18 cellular contexts compared by ENCODE assay signal in the genomic region with DNA sequence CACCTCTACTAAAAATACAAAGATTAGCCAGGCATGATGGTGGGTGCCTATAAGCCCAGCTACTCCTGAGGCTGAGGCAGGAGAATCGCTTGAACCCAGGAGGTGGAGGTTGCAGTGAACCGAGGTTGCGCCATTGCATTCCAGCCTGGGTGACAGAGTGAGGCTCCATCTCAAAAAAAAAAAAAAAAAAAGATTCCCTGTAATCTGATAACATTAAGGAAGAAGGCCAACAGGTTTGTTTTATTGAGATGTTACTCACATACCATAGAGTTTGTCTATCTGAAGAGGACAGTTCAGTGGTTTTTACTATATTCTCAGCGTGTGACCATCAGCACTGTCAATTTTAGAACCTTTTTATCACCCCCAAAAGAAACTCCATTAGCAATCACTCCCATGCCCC. TPM values are rescaled to one million over a fixed set of nuclear protein-coding genes. Genes with fewer than 3 reads are reported as not detected.
DNase-seq lines count a peak whose midpoint lies in the region; ATAC-seq and TF ChIP-seq lines count a peak whose summit lies in the region.
"Had no signal": no experiment of that assay in that cellular context is flagged by ENCODE, and none has a peak within 500 bp of the region (broad histone marks: within the 10 kb centered on the region; RNA-seq: fewer than 3 reads in every experiment).

No MANE protein-coding gene starts in this region.

- H3K27me3 Mint-ChIP-seq in glutamatergic neuron (ENCODE audit: unreplicated experiment) = peaks cover 7% of the 10 kb centered on the region
- H3K27me3 Mint-ChIP-seq in activated naive CD8-positive, alpha-beta T cell treated with anti-CD3 and anti-CD28 coated beads, Interleukin-2, amount 50 U/mL, for 24 hours = peaks cover 19% of the 10 kb centered on the region

- H3K4me3 ChIP-seq in PC-3 (ENCODE audit: low read length) = no peak overlapping the region
- H3K4me3 ChIP-seq: A549, GM23338 had no signal

- no peaks in the 10 kb centered on the region for H3K79me2 ChIP-seq in PC-3 (ENCODE audit: low read length)

- CTCF ChIA-PET in PC-3 (lab: Charles Lee) = no interaction called here

- H3K9ac ChIP-seq in PC-3 (ENCODE audit: low read length) = no peak overlapping the region

- POLR2A ChIA-PET in PC-3 (lab: Charles Lee; ENCODE audit: unreplicated experiment) = no interaction called here

- peaks cover 23% of the 10 kb centered on the region for H3K4me1 ChIP-seq in PC-3 (ENCODE audit: insufficient read depth, low read length)
- H3K4me1 ChIP-seq: A549, Caco-2 had no signal

- peak overlapping the region; percentile 93 for H3K27ac Mint-ChIP-seq in glutamatergic neuron (ENCODE audit: unreplicated experiment)
- no peak overlapping the region for H3K27ac Mint-ChIP-seq in activated naive CD8-positive, alpha-beta T cell treated with anti-CD3 and anti-CD28 coated beads, Interleukin-2, amount 50 U/mL, for 24 hours
- H3K27ac Mint-ChIP-seq: CD4-positive, alpha-beta memory T cell; GM23338; H9; HFFc6 had no signal

- ATAC-seq in PC-3 (no peak), GM21515 (IDR thresholded peaks at IDR 0.05; ENCODE audit: unreplicated experiment) (no peak)
- ATAC-seq in activated naive CD8-positive, alpha-beta T cell treated with anti-CD3 and anti-CD28 coated beads, Interleukin-2, amount 50 U/mL, for 24 hours = no peak
- ATAC-seq: A549, GM23338 had no signal

- H3K4me3 Mint-ChIP-seq in glutamatergic neuron (ENCODE audit: unreplicated experiment) = no peak overlapping the region
- H3K4me3 Mint-ChIP-seq in activated naive CD8-positive, alpha-beta T cell treated with anti-CD3 and anti-CD28 coated beads, Interleukin-2, amount 50 U/mL, for 24 hours = no peak overlapping the region
- H3K4me3 Mint-ChIP-seq: CD4-positive, alpha-beta memory T cell; GM23338; H9; HFFc6 had no signal

- H3F3A ChIP-seq in PC-3 (ENCODE audit: low read length, unreplicated experiment) = no peaks in the 10 kb centered on the region

- no peaks in the 10 kb centered on the region for H3K27me3 ChIP-seq in PC-3 (ENCODE audit: low read length)

- DNase-seq in EH (ENCODE audit: low read depth) (peak; percentile 37), HCEC 1CT (peak; percentile 17), PC-3 (peak; percentile 9), glutamatergic neuron (no peak), DMS114 treated with DMSO at 0.1 percent for 48 hours (lab: John Stamatoyannopoulos, UW; ENCODE audit: unreplicated experiment) (no peak)
- DNase-seq in activated naive CD8-positive, alpha-beta T cell treated with anti-CD3 and anti-CD28 coated beads, Interleukin-2, amount 50 U/mL, for 24 hours = no peak
- DNase-seq: 8988T; ACHN; C1 segment of cervical spinal cord; Caco-2; CD4-positive, alpha-beta memory T cell; DMS79; GF-D8; H9; HFFc6 had no signal

- intact Hi-C loops in PC-3 (cut with micrococcal nuclease) = no loop called here

- H3K36me3 Mint-ChIP-seq in glutamatergic neuron (ENCODE audit: unreplicated experiment) = peaks cover 5% of the 10 kb centered on the region
- no peaks in the 10 kb centered on the region for H3K36me3 Mint-ChIP-seq in activated naive CD8-positive, alpha-beta T cell treated with anti-CD3 and anti-CD28 coated beads, Interleukin-2, amount 50 U/mL, for 24 hours (ENCODE audit: low read depth)
- H3K36me3 Mint-ChIP-seq: CD4-positive, alpha-beta memory T cell had no signal

- H3K27ac ChIP-seq in PC-3 (ENCODE audit: low read length) = no peak overlapping the region
- H3K27ac ChIP-seq: A549 had no signal

- H3K9me3 Mint-ChIP-seq in glutamatergic neuron (ENCODE audit: unreplicated experiment) = no peaks in the 10 kb centered on the region
- H3K9me3 Mint-ChIP-seq in activated naive CD8-positive, alpha-beta T cell treated with anti-CD3 and anti-CD28 coated beads, Interleukin-2, amount 50 U/mL, for 24 hours = no peaks in the 10 kb centered on the region
- H3K9me3 Mint-ChIP-seq: CD4-positive, alpha-beta memory T cell; GM23338; H9; HFFc6 had no signal

- no peaks in the 10 kb centered on the region for H4K20me1 ChIP-seq in PC-3 (ENCODE audit: low read length)

- TF ChIP-seq CTCF in PC-3 (conservative IDR thresholded peaks at IDR 0.05; ENCODE audit: low read depth, low read length) (no peak), glutamatergic neuron (IDR thresholded peaks at IDR 0.05; ENCODE audit: partially characterized antibody, unreplicated experiment) (no peak)

- no peaks in the 10 kb centered on the region for H3K36me3 ChIP-seq in PC-3 (ENCODE audit: low read depth, low read length)

- H2AFZ ChIP-seq in PC-3 (ENCODE audit: low read length) = no peak overlapping the region
- H2AFZ ChIP-seq: GM23338 had no signal

- H3K9me3 ChIP-seq in PC-3 (ENCODE audit: low read length) = no peaks in the 10 kb centered on the region
- H3K9me3 ChIP-seq: A549, Caco-2 had no signal

- H3K4me2 ChIP-seq in PC-3 (ENCODE audit: low read length) = no peak overlapping the region
- H3K4me2 ChIP-seq: A549, GM23338 had no signal

- H3K4me1 Mint-ChIP-seq in glutamatergic neuron (ENCODE audit: low read depth, unreplicated experiment) = peaks cover 49% of the 10 kb centered on the region
- H3K4me1 Mint-ChIP-seq in activated naive CD8-positive, alpha-beta T cell treated with anti-CD3 and anti-CD28 coated beads, Interleukin-2, amount 50 U/mL, for 24 hours = peaks cover 5% of the 10 kb centered on the region

- no TSS peak for BruUV-seq in PC-3 (replicated peaks; lab: Mats Ljungman, UMichigan)

- H3K9me2 ChIP-seq in PC-3 (replicated peaks; ENCODE audit: low read length) = no peaks in the 10 kb centered on the region

RNA-seq across cellular contexts. Expression of gene TSPAN9, which starts 37.5 kb away (rescaled TPM):
- total RNA-seq in PC-3 (2014; rRNA removed) (5.1 and 6.2 TPM in 2 replicates), glutamatergic neuron (ENCODE audit: unreplicated experiment) (142 TPM)

Comparison
In these comparisons a context has a peak if more than half of its experiments do, and no peak if none do; other contexts are left out.
1. DNase-seq: peak in EH (single experiment), HCEC 1CT (single experiment) and PC-3 (single experiment); none in glutamatergic neuron (single experiment), activated naive CD8-positive, alpha-beta T cell treated with anti-CD3 and anti-CD28 coated beads, Interleukin-2, amount 50 U/mL, for 24 hours (single experiment) and DMS114 treated with DMSO at 0.1 percent for 48 hours (single experiment).
2. RNA of gene TSPAN9, which starts 37.5 kb away (total RNA-seq): 142 TPM in glutamatergic neuron (single experiment); 5.1 to 6.2 TPM in PC-3; every median in the first group is over 10 times any median in the second.